In the genomic region with DNA sequence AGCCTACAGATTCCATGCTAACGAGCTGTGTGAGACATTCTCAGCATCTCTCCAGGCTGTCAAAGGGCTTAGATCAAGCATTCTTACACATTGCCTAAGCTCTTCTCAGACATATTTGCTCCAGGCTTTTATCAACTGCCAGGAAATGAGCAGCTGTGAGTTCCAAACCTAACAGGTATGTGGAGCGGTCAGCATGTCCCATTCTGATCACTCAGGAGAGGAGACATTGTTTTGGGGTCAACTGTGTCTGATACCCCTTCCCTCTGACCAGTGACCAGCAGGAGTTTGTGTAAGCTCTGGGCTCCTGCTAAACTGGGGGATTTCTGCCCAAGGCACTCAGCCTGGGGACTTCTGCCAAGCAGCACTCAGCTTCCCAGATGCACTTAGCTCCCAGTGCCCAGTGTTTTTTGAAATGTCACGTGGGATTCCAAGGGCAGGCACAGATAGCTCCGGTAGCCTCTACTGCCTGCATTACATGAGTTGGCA, we compare ENCODE assay signal across 15 cellular contexts.
DNase-seq lines count a peak whose midpoint lies in the region; ATAC-seq and TF ChIP-seq lines count a peak whose summit lies in the region.
"Had no signal": no experiment of that assay in that cellular context is flagged by ENCODE, and none has a peak within 500 bp of the region (broad histone marks: within the 10 kb centered on the region; RNA-seq: fewer than 3 reads in every experiment).

No MANE protein-coding gene starts in this region.

- TF ChIP-seq CTCF in epithelial cell of esophagus (IDR thresholded peaks at IDR 0.05; ENCODE audit: insufficient read depth, low read depth, low read length, missing control alignments), result no peak
- no peak for TF ChIP-seq CTCF in retinal pigment epithelial cell (conservative IDR thresholded peaks at IDR 0.05; ENCODE audit: low read depth, low read length)

- peak; percentile 90 for ATAC-seq in left lobe of liver
- ATAC-seq in HG02588 (IDR thresholded peaks at IDR 0.05; ENCODE audit: unreplicated experiment), result no peak
- ATAC-seq: naive thymus-derived CD8-positive, alpha-beta T cell had no signal

- H3K9me3 ChIP-seq in MG63, result no peaks in the 10 kb centered on the region
- no peaks in the 10 kb centered on the region for H3K9me3 ChIP-seq in effector memory CD4-positive, alpha-beta T cell (ENCODE audit: control insufficient read depth, low read length)

- no peaks in the 10 kb centered on the region for H3K4me1 ChIP-seq in effector memory CD4-positive, alpha-beta T cell (ENCODE audit: control insufficient read depth, insufficient read depth, low read length, poor library complexity, severe bottlenecking)

- H3K4me3 ChIP-seq in epithelial cell of esophagus (ENCODE audit: low read length), result no peak overlapping the region
- H3K4me3 ChIP-seq in retinal pigment epithelial cell (ENCODE audit: low read length), result no peak overlapping the region
- no peak overlapping the region for H3K4me3 ChIP-seq in MG63
- H3K4me3 ChIP-seq in effector memory CD4-positive, alpha-beta T cell (ENCODE audit: insufficient read depth, low read depth, low read length, poor library complexity, severe bottlenecking), result no peak overlapping the region

- H3K27ac ChIP-seq in effector memory CD4-positive, alpha-beta T cell (ENCODE audit: insufficient read depth, low read length, poor library complexity, severe bottlenecking), result no peak overlapping the region

- H3K27me3 ChIP-seq in MG63, result no peaks in the 10 kb centered on the region
- H3K27me3 ChIP-seq in effector memory CD4-positive, alpha-beta T cell (replicated peaks; ENCODE audit: control insufficient read depth, insufficient read depth, low read length, poor library complexity, severe bottlenecking), result no peaks in the 10 kb centered on the region

- DNase-seq in NCI-H1092 (lab: John Stamatoyannopoulos, UW), result peak; percentile 37
- DNase-seq in epithelial cell of esophagus (ENCODE audit: low read depth), result peak; percentile 27
- no peak for DNase-seq in left lobe of liver (ENCODE audit: low spot score)
- peak; percentile 60 for DNase-seq in retinal pigment epithelial cell (ENCODE audit: low read depth)
- DNase-seq in MG63, result no peak
- DNase-seq in effector memory CD4-positive, alpha-beta T cell, result no peak
- DNase-seq in NCI-H1930 (lab: John Stamatoyannopoulos, UW), result no peak
- DNase-seq: activated CD4-positive, alpha-beta T cell treated with anti-CD3 and anti-CD28 coated beads for 4 hours; activated CD8-positive, alpha-beta memory T cell treated with anti-CD3 and anti-CD28 coated beads, Interleukin-2, amount 50 U/mL, for 48 hours; H7; naive thymus-derived CD8-positive, alpha-beta T cell; NCI-H1694; NCI-H524 treated with DMSO at 0.1 percent for 48 hours; T1000 had no signal

- no peaks in the 10 kb centered on the region for H3K36me3 ChIP-seq in MG63
- H3K36me3 ChIP-seq in effector memory CD4-positive, alpha-beta T cell (ENCODE audit: control insufficient read depth, insufficient read depth, low read length), result no peaks in the 10 kb centered on the region

Comparison
In these comparisons a context has a peak if more than half of its experiments do, and no peak if none do; other contexts are left out.
1. DNase-seq: peak in NCI-H1092 (single experiment), epithelial cell of esophagus (single experiment) and retinal pigment epithelial cell (single experiment); none in left lobe of liver (single experiment), MG63 (single experiment), effector memory CD4-positive, alpha-beta T cell (0 of 3) and NCI-H1930 (0 of 2).